In the genomic region with DNA sequence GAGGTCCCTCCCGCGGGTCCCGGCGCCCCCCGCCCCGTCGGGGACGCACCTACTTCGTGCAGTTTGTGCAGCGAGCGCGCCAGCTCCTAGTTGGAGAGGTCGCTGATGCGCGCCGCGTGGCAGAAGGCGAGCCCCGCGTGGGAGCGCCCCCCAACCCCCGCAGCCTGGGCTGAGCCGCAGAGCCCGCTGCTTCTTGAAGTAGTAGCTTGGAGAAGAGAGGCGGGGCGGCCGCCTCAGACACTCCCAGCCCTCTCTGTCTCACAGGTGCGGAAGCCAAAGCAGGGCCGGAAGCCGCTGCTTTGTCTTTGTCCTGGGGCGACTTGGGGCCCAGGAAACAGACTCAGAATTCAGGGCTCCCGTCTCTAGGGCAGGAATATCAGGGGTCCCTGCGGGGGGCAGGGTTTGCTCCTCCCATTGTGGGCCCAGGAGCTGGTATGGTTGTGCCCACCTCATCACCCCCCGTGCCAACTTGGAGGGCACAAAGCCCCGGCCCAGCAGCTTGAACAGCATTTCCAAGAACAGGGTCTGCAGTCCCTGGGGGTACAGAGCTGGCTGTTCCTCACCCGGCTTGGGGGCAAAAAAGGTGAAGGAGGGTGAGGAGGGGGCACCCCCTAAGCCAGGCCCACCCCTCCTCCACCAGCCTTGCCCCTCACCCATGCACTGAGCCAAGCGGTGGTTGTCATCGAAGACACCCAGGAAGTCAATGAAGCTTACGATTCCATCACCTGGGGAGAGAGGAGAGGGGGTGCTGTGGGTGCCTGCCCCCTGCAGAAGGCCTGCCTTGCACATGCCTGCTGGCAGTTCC, we compare ENCODE assay signal across 8 cellular contexts. TPM values are rescaled to one million over a fixed set of nuclear protein-coding genes. Genes with fewer than 3 reads are reported as not detected.
DNase-seq lines count a peak whose midpoint lies in the region; ATAC-seq and TF ChIP-seq lines count a peak whose summit lies in the region.

No MANE protein-coding gene starts in this region.

- H3K79me2 ChIP-seq in OCI-LY1 (ENCODE audit: insufficient read depth, low read length) = no peaks in the 10 kb centered on the region

- H3K27ac ChIP-seq in OCI-LY1 (ENCODE audit: low read depth, low read length, poor library complexity, severe bottlenecking) (peak overlapping the region; percentile 66), skin epidermis (peak overlapping the region; percentile 51 to 98 (median 83))

- no peaks in the 10 kb centered on the region for H3F3A ChIP-seq in OCI-LY1 (ENCODE audit: insufficient read depth, low read length)

- no peak for TF ChIP-seq CTCF in OCI-LY1 (IDR thresholded peaks at IDR 0.05; ENCODE audit: low read length)

- ATAC-seq in HG03064 (IDR thresholded peaks at IDR 0.05; ENCODE audit: low read depth, unreplicated experiment) (peak; percentile 50), left cardiac atrium (peak; percentile 38 to 50)

- H3K4me1 ChIP-seq in OCI-LY1 (ENCODE audit: insufficient read depth, low read length, severe bottlenecking) = peaks cover 17% of the 10 kb centered on the region

- H3K36me3 ChIP-seq in OCI-LY1 (ENCODE audit: insufficient read depth, low read length) = peaks cover 31% of the 10 kb centered on the region

- H3K27me3 ChIP-seq in OCI-LY1 (ENCODE audit: insufficient read depth, low read length) = no peaks in the 10 kb centered on the region

- H4K20me1 ChIP-seq in OCI-LY1 (ENCODE audit: insufficient read depth, low read length) = no peaks in the 10 kb centered on the region

- DNase-seq in NCI-H1417 (lab: John Stamatoyannopoulos, UW) (peak in 2 of 3 experiments; percentile 44 to 77), NCI-H1417 treated with DMSO at 0.1 percent for 48 hours (lab: John Stamatoyannopoulos, UW) (no peak), activated gamma-delta T cell treated with Interleukin-2 at 50 U/mL for 16 hours (peak; percentile 83), left cardiac atrium (no peak), H4 (ENCODE audit: low spot score) (no peak)

- H2AFZ ChIP-seq in OCI-LY1 (ENCODE audit: low read length) = 0 out of 2 replicates have a peak overlapping the region, but pooled peaks have one; percentile 27

- H3K9ac ChIP-seq in OCI-LY1 (ENCODE audit: low read length) = peak overlapping the region; percentile 79

- H3K4me3 ChIP-seq in OCI-LY1 (ENCODE audit: low read depth, low read length, poor library complexity, severe bottlenecking) = peak overlapping the region; percentile 81
- peak overlapping the region; percentile 42 to 79 (median 64) for H3K4me3 ChIP-seq in skin epidermis

- intact Hi-C loops in left cardiac atrium (cut with DNase I) = loop anchor here in 1 of 2 donors (10.0 kb wide), 1 partner anchor 136 kb away; no protein-coding TSS in a partner anchor

- H3K9me3 ChIP-seq in OCI-LY1 (ENCODE audit: low read length) = no peaks in the 10 kb centered on the region

- H3K9me2 ChIP-seq in OCI-LY1 (ENCODE audit: low read depth, low read length) = no peaks in the 10 kb centered on the region

- H3K4me2 ChIP-seq in OCI-LY1 (ENCODE audit: low read length) = peak overlapping the region; percentile 77

RNA-seq across cellular contexts. Expression of a gene that starts 13.6 kb away (rescaled TPM):
- not detected for total RNA-seq in left cardiac atrium
- total RNA-seq in H4 (2014; rRNA removed; shearing (Covaris generic)) = 0.21 TPM in 1 of 2 replicates, not detected in the other

RNA-seq across cellular contexts. Expression of a gene that starts 26.6 kb away (rescaled TPM):
- total RNA-seq in left cardiac atrium = 10 to 100 TPM; 16.6 to 18.6 TPM
- 4.4 and 6.7 TPM in 2 replicates for total RNA-seq in H4 (2014; rRNA removed; shearing (Covaris generic))

Comparison
In these comparisons a context has a peak if more than half of its experiments do, and no peak if none do; other contexts are left out.
1. DNase-seq: peak in NCI-H1417 (2 of 3) and activated gamma-delta T cell treated with Interleukin-2 at 50 U/mL for 16 hours (single experiment); none in NCI-H1417 treated with DMSO at 0.1 percent for 48 hours (single experiment), left cardiac atrium (single experiment) and H4 (single experiment).